1 cellular context compared by ENCODE assay signal in the genomic region with DNA sequence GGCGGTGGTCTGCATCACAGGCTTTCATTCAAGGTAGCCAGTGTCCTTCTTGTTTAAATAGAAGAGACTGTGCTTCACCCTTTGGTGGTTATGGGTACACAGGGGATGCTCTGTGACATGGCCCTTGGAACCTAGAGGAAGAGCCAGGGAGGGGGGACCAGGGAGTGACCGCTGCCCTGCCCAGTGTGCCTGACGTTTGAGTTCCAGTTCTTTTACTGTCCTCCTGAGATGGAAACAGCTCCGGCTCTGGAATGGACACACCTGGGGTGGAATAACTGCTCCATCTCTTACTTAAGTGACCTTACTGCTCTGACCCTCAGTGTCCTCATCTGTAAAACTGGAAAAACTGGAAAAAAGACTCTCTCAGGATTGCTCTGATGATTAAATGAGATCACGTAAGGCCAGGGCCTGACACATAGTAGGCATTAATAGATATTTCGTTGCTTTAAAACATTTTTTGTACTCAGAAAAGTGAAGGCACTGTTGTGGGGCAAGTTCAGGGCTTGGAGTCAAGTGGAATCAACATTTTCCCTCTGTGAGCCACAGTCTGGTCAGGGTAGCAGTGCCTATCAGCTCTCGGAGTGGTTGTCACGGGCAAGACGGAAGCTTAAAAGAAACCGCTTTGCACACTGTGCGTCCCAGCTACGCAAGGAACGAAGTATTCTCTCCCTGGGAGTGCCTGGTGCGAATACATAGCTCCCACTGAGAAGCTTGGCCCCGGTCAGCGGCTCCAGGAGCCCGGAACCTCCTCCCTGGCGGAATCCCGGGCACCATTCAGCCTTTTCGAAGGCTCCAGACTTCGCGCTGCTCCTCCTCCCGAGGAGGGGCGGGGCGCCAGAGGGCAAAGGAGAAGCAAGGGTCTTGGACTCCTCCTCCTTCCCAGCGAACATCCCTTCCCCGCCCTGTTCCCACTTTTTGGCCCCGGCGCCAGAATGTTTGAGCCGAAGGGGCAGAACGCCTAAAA.
TF ChIP-seq lines count a peak whose summit lies in the region.

No MANE protein-coding gene starts in this region.

TF ChIP-seq in H1, 55 proteins besides CTCF, POLR2A, EP300 and RAD21 (continued from another document):
- no peak for TF ChIP-seq KDM5A (IDR thresholded peaks at IDR 0.05; ENCODE audit: low read length)
- TF ChIP-seq SUZ12 (IDR thresholded peaks at IDR 0.05; ENCODE audit: low read length): no peak
- TF ChIP-seq MAFK (IDR thresholded peaks at IDR 0.05; ENCODE audit: low read depth, low read length): no peak
- TF ChIP-seq EGR1 (IDR thresholded peaks at IDR 0.05; ENCODE audit: borderline replicate concordance, low read depth, low read length): no peak
- no peak for TF ChIP-seq BCL11A (IDR thresholded peaks at IDR 0.05; ENCODE audit: low read depth in 2 of 2, low read length in 2 of 2)
- no peak for TF ChIP-seq NRF1 (IDR thresholded peaks at IDR 0.05; ENCODE audit: low read depth, low read length)
- TF ChIP-seq ATF3 (IDR thresholded peaks at IDR 0.05; ENCODE audit: insufficient read depth, low read depth, low read length): no peak
- no peak for TF ChIP-seq PHF8 (conservative IDR thresholded peaks at IDR 0.05; ENCODE audit: low read depth, low read length)
- no peak for TF ChIP-seq GTF2F1 (IDR thresholded peaks at IDR 0.05; ENCODE audit: borderline replicate concordance, low read depth, low read length)
- peak in 1 of 2 experiments; percentile 62; a peak in 1 of 4 replicates for TF ChIP-seq SIN3A (conservative IDR thresholded peaks at IDR 0.05 in 1 of 2, IDR thresholded peaks at IDR 0.05 in 1 of 2; ENCODE audit: low read depth in 1 of 2, low read length in 2 of 2)
- 0 out of 2 replicates have a peak, but pooled peaks have one; percentile 25 for TF ChIP-seq TBP (IDR thresholded peaks at IDR 0.05; ENCODE audit: low read depth, low read length)
- TF ChIP-seq RFX5 (IDR thresholded peaks at IDR 0.05; ENCODE audit: borderline replicate concordance, low read depth, low read length): no peak
- no peak for TF ChIP-seq SP4 (IDR thresholded peaks at IDR 0.05; ENCODE audit: low read length)
- no peak for TF ChIP-seq CBX8 (IDR thresholded peaks at IDR 0.05; ENCODE audit: borderline replicate concordance, low read depth, low read length)
- TF ChIP-seq, protein P1, sequence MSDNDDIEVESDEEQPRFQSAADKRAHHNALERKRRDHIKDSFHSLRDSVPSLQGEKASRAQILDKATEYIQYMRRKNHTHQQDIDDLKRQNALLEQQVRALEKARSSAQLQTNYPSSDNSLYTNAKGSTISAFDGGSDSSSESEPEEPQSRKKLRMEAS (IDR thresholded peaks at IDR 0.05): 0 out of 2 replicates have a peak, but pooled peaks have one; percentile 24
- TF ChIP-seq HDAC2 (IDR thresholded peaks at IDR 0.05; ENCODE audit: borderline replicate concordance in 1 of 2, low read depth in 2 of 2, low read length in 2 of 2): no peak
- TF ChIP-seq SRF (IDR thresholded peaks at IDR 0.05; ENCODE audit: low read depth, low read length): no peak
- TF ChIP-seq USF2 (IDR thresholded peaks at IDR 0.05; ENCODE audit: low read length): no peak
- no peak for TF ChIP-seq CREB1 (IDR thresholded peaks at IDR 0.05)
- TF ChIP-seq SP2 (IDR thresholded peaks at IDR 0.05; ENCODE audit: low read length): no peak
